Comparison of ENCODE assay signal across 23 cellular contexts in the genomic region with DNA sequence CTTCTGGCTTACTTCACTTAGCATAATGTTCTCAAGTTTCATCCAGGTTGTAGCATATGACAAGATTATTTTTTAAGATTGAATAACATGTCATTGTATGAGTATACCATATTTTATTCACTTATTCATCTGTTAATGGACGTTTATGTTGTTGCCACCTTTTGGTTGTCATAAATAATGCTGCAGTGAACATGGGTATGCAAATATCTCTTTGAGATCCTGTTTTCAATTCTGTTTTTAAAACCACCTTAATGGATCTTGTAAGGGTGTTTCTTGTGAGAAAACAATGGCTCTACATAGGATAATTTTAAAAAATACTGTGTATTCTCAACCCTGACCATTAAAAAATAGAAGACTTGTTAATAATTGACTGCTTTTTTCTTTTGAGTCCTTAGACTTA.
"Had no signal": no experiment of that assay in that cellular context is flagged by ENCODE, and none has a peak within 500 bp of the region (broad histone marks: within the 10 kb centered on the region; RNA-seq: fewer than 3 reads in every experiment).

No MANE protein-coding gene starts in this region.

- H3K36me3 ChIP-seq: ascending aorta had no signal

- H3K4me3 ChIP-seq: ascending aorta, coronary artery, dorsolateral prefrontal cortex had no signal

- DNase-seq: activated CD4-positive, alpha-beta memory T cell treated with anti-CD3 and anti-CD28 coated beads for 36 hours; activated CD4-positive, alpha-beta T cell treated with anti-CD3 and anti-CD28 coated beads for 36 hours; activated CD4-positive, alpha-beta T cell treated with anti-CD3 and anti-CD28 coated beads, Interleukin-2, amount 10 ng/mL, durations not matched to agents 24 days and 14 days; activated CD4-positive, CD25-positive, alpha-beta regulatory T cell; activated CD4-positive, CD25-positive, alpha-beta regulatory T cell treated with anti-CD3 and anti-CD28 coated beads, Interleukin-2, amount 50 U/mL, for 72 hours; activated CD8-positive, alpha-beta memory T cell treated with anti-CD3 and anti-CD28 coated beads, Interleukin-2, amount 10 ng/mL, durations not matched to agents 7 days and 5 days; activated CD8-positive, alpha-beta memory T cell treated with anti-CD3 and anti-CD28 coated beads, Interleukin-2, amount 50 U/mL, for 4 hours; activated CD8-positive, alpha-beta T cell treated with anti-CD3 and anti-CD28 coated beads, Interleukin-2, amount 10 ng/mL, durations not matched to agents 7 days and 5 days; activated effector memory CD4-positive, alpha-beta T cell treated with anti-CD3 and anti-CD28 coated beads, Interleukin-2, amount 50 U/mL, for 16 hours; activated naive CD4-positive, alpha-beta T cell treated with anti-CD3 and anti-CD28 coated beads for 36 hours; activated naive CD8-positive, alpha-beta T cell treated with anti-CD3 and anti-CD28 coated beads for 36 hours; activated naive CD8-positive, alpha-beta T cell treated with anti-CD3 and anti-CD28 coated beads, Interleukin-2, amount 50 U/mL, for 24 hours; activated T-cell treated with anti-CD3 and anti-CD28 coated beads, Interleukin-2, amount 50 U/mL, for 1 hour; activated T-cell treated with anti-CD3 and anti-CD28 coated beads, Interleukin-2, amount 50 U/mL, for 48 hours; dorsolateral prefrontal cortex; effector memory CD4-positive, alpha-beta T cell; endodermal cell; foreskin fibroblast; head of caudate nucleus; hippocampal formation had no signal

- ATAC-seq: activated CD4-positive, alpha-beta T cell treated with anti-CD3 and anti-CD28 coated beads for 36 hours; activated CD8-positive, alpha-beta memory T cell treated with anti-CD3 and anti-CD28 coated beads, Interleukin-2, amount 10 ng/mL, durations not matched to agents 7 days and 5 days; activated CD8-positive, alpha-beta T cell treated with anti-CD3 and anti-CD28 coated beads, Interleukin-2, amount 10 ng/mL, durations not matched to agents 7 days and 5 days; activated naive CD8-positive, alpha-beta T cell treated with anti-CD3 and anti-CD28 coated beads, Interleukin-2, amount 50 U/mL, for 24 hours; esophagus mucosa had no signal

- H3K27ac ChIP-seq: ascending aorta, coronary artery, dorsolateral prefrontal cortex had no signal

- H3K9me3 ChIP-seq: ascending aorta had no signal

- H3K4me1 ChIP-seq: ascending aorta had no signal

- H3K27me3 ChIP-seq: ascending aorta, dorsolateral prefrontal cortex had no signal
